ENCODE assay signal across 22 cellular contexts in genomic region chr15:30870681-30871080, GRCh38. TPM values are rescaled to one million over a fixed set of nuclear protein-coding genes. Genes with fewer than 3 reads are reported as not detected.
DNase-seq lines count a peak whose midpoint lies in the region; ATAC-seq, FAIRE-seq and TF ChIP-seq lines count a peak whose summit lies in the region.
"Had no signal": no experiment of that assay in that cellular context is flagged by ENCODE, and none has a peak within 500 bp of the region (broad histone marks: within the 10 kb centered on the region; RNA-seq: fewer than 3 reads in every experiment).

No MANE protein-coding gene starts in this region.

- POLR2A ChIA-PET in A549 (lab: Yijun Ruan, JAX): no interaction called here

- no peaks in the 10 kb centered on the region for H3K36me3 ChIP-seq in mucosa of descending colon (ENCODE audit: low read depth)
- H3K36me3 ChIP-seq: BE2C; BLaER1 treated with 17β-estradiol and CSF1 and Interleukin-3, amounts not matched to agents 10 nM and 100 nM had no signal

- ATAC-seq in A549: no peak; a peak in 1 of 6 replicates
- peak; percentile 58 for ATAC-seq in esophagus mucosa
- no peak for ATAC-seq in mucosa of descending colon
- ATAC-seq in GM19328 (IDR thresholded peaks at IDR 0.05; ENCODE audit: unreplicated experiment): no peak
- ATAC-seq: GM23338, HCT116 had no signal

- H3K9me3 ChIP-seq in A549: no peaks in the 10 kb centered on the region
- no peaks in the 10 kb centered on the region for H3K9me3 ChIP-seq in mucosa of descending colon
- H3K9me3 ChIP-seq: BE2C had no signal

- TF ChIP-seq CTCF in A549 (IDR thresholded peaks at IDR 0.05): no peak
- no peak for TF ChIP-seq CTCF in astrocyte of the spinal cord (IDR thresholded peaks at IDR 0.05; ENCODE audit: low read depth, low read length)
- TF ChIP-seq CTCF in mucosa of descending colon (IDR thresholded peaks at IDR 0.05): no peak

- H3K4me3 ChIP-seq in A549 (no peak overlapping the region), astrocyte of the spinal cord (ENCODE audit: low read depth, low read length) (no peak overlapping the region), mucosa of descending colon (no peak overlapping the region)
- H3K4me3 ChIP-seq: BLaER1 treated with 17β-estradiol and CSF1 and Interleukin-3, amounts not matched to agents 10 nM and 100 nM; GM23338 had no signal

- no peak for TF ChIP-seq EP300 in A549 (IDR thresholded peaks at IDR 0.05)

- no peak overlapping the region for H3K4me2 ChIP-seq in A549
- H3K4me2 ChIP-seq: BLaER1 treated with 17β-estradiol and CSF1 and Interleukin-3, amounts not matched to agents 10 nM and 100 nM; GM23338 had no signal

- in situ Hi-C loops in astrocyte of the spinal cord (cut with HindIII; ENCODE audit: low sequenced_read_pairs): no loop called here

- H3K4me1 ChIP-seq in A549 (no peaks in the 10 kb centered on the region), mucosa of descending colon (ENCODE audit: low read depth) (no peaks in the 10 kb centered on the region)
- H3K4me1 ChIP-seq: BE2C; BLaER1 treated with 17β-estradiol and CSF1 and Interleukin-3, amounts not matched to agents 10 nM and 100 nM had no signal

- no peak for DNase-seq in A549 (ENCODE audit: low read depth in 1 of 2, low spot score in 1 of 2)
- DNase-seq in HT-29 (ENCODE audit: low spot score): peak; percentile 29
- peak; percentile 4 for DNase-seq in astrocyte of the spinal cord (ENCODE audit: low read depth, low spot score)
- no peak for DNase-seq in mucosa of descending colon
- no peak for DNase-seq in activated CD4-positive, alpha-beta T cell treated with anti-CD3 and anti-CD28 coated beads, Interleukin-2, amount 50 U/mL, for 4 hours
- no peak for DNase-seq in activated CD8-positive, alpha-beta memory T cell treated with anti-CD3 and anti-CD28 coated beads, Interleukin-2, amount 50 U/mL, for 48 hours
- DNase-seq: AML-193; BE2C; CD4-positive, alpha-beta T cell; CD8-positive, alpha-beta memory T cell; DMS 273 treated with DMSO at 0.1 percent for 48 hours; DND-41; H9 had no signal

- TF ChIP-seq POLR2A in A549 (IDR thresholded peaks at IDR 0.05; ENCODE audit: low read length): no peak

- intact Hi-C loops in mucosa of descending colon (cut with DNase I, micrococcal nuclease): no loop called here

- CTCF ChIA-PET in A549 (lab: Yijun Ruan, JAX): interaction anchor here (0.8 kb wide), 1 partner anchor 12 kb away, joined by 4 read pairs; no protein-coding TSS in a partner anchor

- 14% methylated on average over 1 of the region's 1 CpG for WGBS in A549 (ENCODE audit: missing lambda C conversion rate)

- FAIRE-seq in A549 (lab: Jason Lieb, UNC): peak; percentile 68
- FAIRE-seq: D721Med, G401.6, GM12892, GM19239 had no signal

- TF ChIP-seq RAD21 in A549 (conservative IDR thresholded peaks at IDR 0.05 in 1 of 2, IDR thresholded peaks at IDR 0.05 in 1 of 2): no peak

- no peak overlapping the region for H3K27ac ChIP-seq in A549
- H3K27ac ChIP-seq: BLaER1 treated with 17β-estradiol and CSF1 and Interleukin-3, amounts not matched to agents 10 nM and 100 nM had no signal

TF ChIP-seq in A549, 52 proteins besides CTCF, POLR2A, EP300 and RAD21:
- TF ChIP-seq REST (IDR thresholded peaks at IDR 0.05) (no peak), MAX (IDR thresholded peaks at IDR 0.05) (no peak), BHLHE40 (IDR thresholded peaks at IDR 0.05; ENCODE audit: low read depth, low read length) (no peak), NR3C1 (IDR thresholded peaks at IDR 0.05) (no peak), HOXB5 (CRISPR knock-in tag; IDR thresholded peaks at IDR 0.05) (no peak), FOSB (CRISPR knock-in tag; IDR thresholded peaks at IDR 0.05) (no peak), MAZ (IDR thresholded peaks at IDR 0.05; ENCODE audit: borderline replicate concordance, low read depth, low read length) (no peak)

RNA-seq across cellular contexts. Expression of gene FAN1, which starts 33.0 kb away (rescaled TPM):
- polyA plus RNA-seq in A549 (2011; rRNA removed) (22.1 and 22.2 TPM in 2 replicates), A549 (2017; fragmentation: RNase III; extraction: RNeasy Plus Mini Kit Qiagen cat#74134 plus additional on column Dnase treatment) (17.4 to 18.2 TPM (median 17.4 TPM) in 3 replicates)
- polyA plus RNA-seq in A549 (2012; cell fraction: cytosol; rRNA removed): 5.2 and 6.2 TPM in 2 replicates
- polyA plus RNA-seq in A549 (2012; cell fraction: nucleus; rRNA removed): 15.7 and 20.4 TPM in 2 replicates
- 8.1 and 11.1 TPM in 2 replicates for polyA minus RNA-seq in A549 (2011; rRNA and poly(A)+ RNA removed)
- 7.3 and 13.7 TPM in 2 replicates for total RNA-seq in HT-29 (2014; rRNA removed; shearing (Covaris generic))
- total RNA-seq in esophagus mucosa (8.3 TPM), mucosa of descending colon (10 to 100 TPM; 15.2 to 27.5 (median 20.4) TPM)

Comparison
In these comparisons a context has a peak if more than half of its experiments do, and no peak if none do; other contexts are left out.
1. DNase-seq: peak in HT-29 (single experiment) and astrocyte of the spinal cord (single experiment); none in A549 (0 of 2), mucosa of descending colon (0 of 3), activated CD4-positive, alpha-beta T cell treated with anti-CD3 and anti-CD28 coated beads, Interleukin-2, amount 50 U/mL, for 4 hours (0 of 2) and activated CD8-positive, alpha-beta memory T cell treated with anti-CD3 and anti-CD28 coated beads, Interleukin-2, amount 50 U/mL, for 48 hours (single experiment).